14 cellular contexts compared by ENCODE assay signal in genomic region chr7:27197137-27198042, GRCh38. TPM values are rescaled to one million over a fixed set of nuclear protein-coding genes. Genes with fewer than 3 reads are reported as not detected.
A peak's percentile ranks its signal among the peaks of the same experiment; 100 is the strongest.
DNase-seq lines count a peak whose midpoint lies in the region; FAIRE-seq and TF ChIP-seq lines count a peak whose summit lies in the region.
"Had no signal": no experiment of that assay in that cellular context is flagged by ENCODE, and none has a peak within 500 bp of the region (broad histone marks: within the 10 kb centered on the region; RNA-seq: fewer than 3 reads in every experiment).

No MANE protein-coding gene starts in this region.

- H3K4me3 Mint-ChIP-seq in activated CD4-positive, alpha-beta T cell treated with anti-CD3 and anti-CD28 coated beads, Interleukin-2, amount 10 ng/mL, durations not matched to agents 7 days and 5 days, result no peak overlapping the region
- H3K4me3 Mint-ChIP-seq in neural progenitor cell, result no peak overlapping the region

- no peak overlapping the region for H3K4me3 ChIP-seq in endothelial cell of umbilical vein (replicated peaks in 1 of 3; ENCODE audit: insufficient read depth in 1 of 3, low read depth in 1 of 3, low read length in 3 of 3)
- peak overlapping the region; percentile 87 for H3K4me3 ChIP-seq in urinary bladder (ENCODE audit: low read depth, low read length)
- H3K4me3 ChIP-seq in neural progenitor cell, result no peak overlapping the region
- H3K4me3 ChIP-seq: esophagus muscularis mucosa, lung, tibial artery had no signal

- no peaks in the 10 kb centered on the region for H3K9me3 ChIP-seq in endothelial cell of umbilical vein (replicated peaks; ENCODE audit: control insufficient read depth, insufficient read depth, low read length)
- H3K9me3 ChIP-seq in neural progenitor cell (ENCODE audit: low read depth), result no peaks in the 10 kb centered on the region
- H3K9me3 ChIP-seq: esophagus muscularis mucosa, tibial artery had no signal

- H3K9me1 ChIP-seq in endothelial cell of umbilical vein (replicated peaks; ENCODE audit: control insufficient read depth, extremely low read depth, insufficient read depth, low read length), result no peaks in the 10 kb centered on the region

- intact Hi-C loops in endothelial cell of umbilical vein (cut with micrococcal nuclease), result no loop called here

- WGBS in urinary bladder, result 9% methylated on average over 18 of the region's 18 CpGs

- TF ChIP-seq POLR2A in endothelial cell of umbilical vein (IDR thresholded peaks at IDR 0.05; ENCODE audit: low read depth, low read length), result no peak

- H3K4me1 ChIP-seq in endothelial cell of umbilical vein (ENCODE audit: control insufficient read depth, extremely low read depth, insufficient read depth, low read length) (peaks cover 16% of the 10 kb centered on the region), urinary bladder (ENCODE audit: insufficient read depth) (no peaks in the 10 kb centered on the region), neural progenitor cell (no peaks in the 10 kb centered on the region)

- no peaks in the 10 kb centered on the region for H3K9me3 Mint-ChIP-seq in activated CD4-positive, alpha-beta T cell treated with anti-CD3 and anti-CD28 coated beads, Interleukin-2, amount 10 ng/mL, durations not matched to agents 7 days and 5 days
- H3K9me3 Mint-ChIP-seq in neural progenitor cell, result peaks cover 6% of the 10 kb centered on the region

- no peak for FAIRE-seq in endothelial cell of umbilical vein (lab: Jason Lieb, UNC)

- no peak for DNase-seq in activated CD4-positive, alpha-beta T cell treated with anti-CD3 and anti-CD28 coated beads, Interleukin-2, amount 10 ng/mL, durations not matched to agents 7 days and 5 days
- DNase-seq in activated CD4-positive, alpha-beta T cell treated with anti-CD3 and anti-CD28 coated beads, Interleukin-2, amount 50 U/mL, for 48 hours, result no peak
- peak; percentile 56 for DNase-seq in endothelial cell of umbilical vein (ENCODE audit: low read depth, low spot score)
- no peak for DNase-seq in hypothalamus (lab: John Stamatoyannopoulos, UW)
- DNase-seq in neural progenitor cell (ENCODE audit: low spot score), result no peak
- DNase-seq: ACHN, amniotic stem cell, NCI-H1105 treated with DMSO at 0.1 percent for 48 hours, NCI-H2227 treated with DMSO at 0.1 percent for 48 hours had no signal

- H3K4me2 ChIP-seq in endothelial cell of umbilical vein (ENCODE audit: insufficient read depth, low read length), result no peak overlapping the region
- H3K4me2 ChIP-seq in neural progenitor cell, result no peak overlapping the region

- POLR2A ChIA-PET in activated CD4-positive, alpha-beta T cell treated with anti-CD3 and anti-CD28 coated beads, Interleukin-2, amount 10 ng/mL, durations not matched to agents 7 days and 5 days (lab: Charles Lee), result no interaction called here
- POLR2A ChIA-PET in endothelial cell of umbilical vein (lab: Charles Lee), result no interaction called here

- H4K20me1 ChIP-seq in endothelial cell of umbilical vein (replicated peaks; ENCODE audit: control insufficient read depth, extremely low read depth, insufficient read depth, low read length) (no peaks in the 10 kb centered on the region), neural progenitor cell (ENCODE audit: low read depth) (peaks cover 80% of the 10 kb centered on the region)

- peak overlapping the region; percentile 4 for H3K27ac Mint-ChIP-seq in activated CD4-positive, alpha-beta T cell treated with anti-CD3 and anti-CD28 coated beads, Interleukin-2, amount 10 ng/mL, durations not matched to agents 7 days and 5 days
- H3K27ac Mint-ChIP-seq in neural progenitor cell, result no peak overlapping the region

- peaks cover 84% of the 10 kb centered on the region for H3K27me3 Mint-ChIP-seq in activated CD4-positive, alpha-beta T cell treated with anti-CD3 and anti-CD28 coated beads, Interleukin-2, amount 10 ng/mL, durations not matched to agents 7 days and 5 days
- H3K27me3 Mint-ChIP-seq in neural progenitor cell (ENCODE audit: insufficient read depth, low read depth), result peaks cover 85% of the 10 kb centered on the region

- no peaks in the 10 kb centered on the region for H3K36me3 ChIP-seq in endothelial cell of umbilical vein (ENCODE audit: control insufficient read depth in 2 of 2, extremely low read depth in 1 of 2, insufficient read depth in 2 of 2, low read length in 2 of 2)
- no peaks in the 10 kb centered on the region for H3K36me3 ChIP-seq in urinary bladder (ENCODE audit: insufficient read depth)
- no peaks in the 10 kb centered on the region for H3K36me3 ChIP-seq in neural progenitor cell
- H3K36me3 ChIP-seq: esophagus muscularis mucosa, tibial artery had no signal

- no peak overlapping the region for H2AFZ ChIP-seq in endothelial cell of umbilical vein (ENCODE audit: low read depth, low read length)
- no peak overlapping the region for H2AFZ ChIP-seq in neural progenitor cell (replicated peaks)

- peaks cover 16% of the 10 kb centered on the region for H3K4me1 Mint-ChIP-seq in activated CD4-positive, alpha-beta T cell treated with anti-CD3 and anti-CD28 coated beads, Interleukin-2, amount 10 ng/mL, durations not matched to agents 7 days and 5 days
- H3K4me1 Mint-ChIP-seq in neural progenitor cell, result peaks cover 9% of the 10 kb centered on the region

- TF ChIP-seq CTCF in endothelial cell of umbilical vein (IDR thresholded peaks at IDR 0.05; ENCODE audit: extremely low read depth in 1 of 2, insufficient read depth in 1 of 2, low read depth in 1 of 2, low read length in 2 of 2), result no peak
- TF ChIP-seq CTCF in neural progenitor cell (IDR thresholded peaks at IDR 0.05), result no peak

- no peaks in the 10 kb centered on the region for H3K79me2 ChIP-seq in endothelial cell of umbilical vein (ENCODE audit: control insufficient read depth, insufficient read depth, low read length)
- H3K79me2 ChIP-seq in neural progenitor cell (ENCODE audit: low read depth), result no peaks in the 10 kb centered on the region

- CTCF ChIA-PET in activated CD4-positive, alpha-beta T cell treated with anti-CD3 and anti-CD28 coated beads, Interleukin-2, amount 10 ng/mL, durations not matched to agents 7 days and 5 days (lab: Charles Lee), result interaction anchor here (0.9 to 2.1 kb wide), 2 partner anchors 13 to 42 kb away, joined by 3 to 9 read pairs; no protein-coding TSS in a partner anchor
- CTCF ChIA-PET in endothelial cell of umbilical vein (lab: Charles Lee), result interaction anchor here (0.5 to 2.9 kb wide), 3 partner anchors 408 to 896 kb away, joined by 4 to 24 read pairs (median 14); no protein-coding TSS in a partner anchor

- H3K9ac ChIP-seq in endothelial cell of umbilical vein (replicated peaks; ENCODE audit: extremely low read depth, insufficient read depth, low read length) (no peak overlapping the region), neural progenitor cell (no peak overlapping the region)

- peaks cover 16% of the 10 kb centered on the region for H3F3A ChIP-seq in neural progenitor cell (ENCODE audit: low read depth)

- dilution Hi-C loops in endothelial cell of umbilical vein (cut with MboI; ENCODE audit: extremely low pct_ligation_motif_present, low sequenced_read_pairs), result no loop called here

- no TSS peak for BruUV-seq in endothelial cell of umbilical vein (replicated peaks; lab: Mats Ljungman, UMichigan)

- peaks cover 63 to 88% of the 10 kb centered on the region in 2 experiments for H3K27me3 ChIP-seq in endothelial cell of umbilical vein (ENCODE audit: control insufficient read depth in 2 of 2, insufficient read depth in 2 of 2, low read length in 2 of 2)
- H3K27me3 ChIP-seq in neural progenitor cell, result peaks cover 100% of the 10 kb centered on the region

- H3K27ac ChIP-seq in endothelial cell of umbilical vein (ENCODE audit: insufficient read depth, low read depth, low read length) (no peak overlapping the region), urinary bladder (ENCODE audit: low read depth) (peak overlapping the region; percentile 91), neural progenitor cell (no peak overlapping the region)
- H3K27ac ChIP-seq: esophagus muscularis mucosa, tibial artery had no signal

- no peaks in the 10 kb centered on the region for H3K36me3 Mint-ChIP-seq in activated CD4-positive, alpha-beta T cell treated with anti-CD3 and anti-CD28 coated beads, Interleukin-2, amount 10 ng/mL, durations not matched to agents 7 days and 5 days (ENCODE audit: low read depth)
- H3K36me3 Mint-ChIP-seq in neural progenitor cell, result no peaks in the 10 kb centered on the region

RNA-seq across cellular contexts. Expression of gene HOXA13, which starts 2.5 kb away (rescaled TPM):
- total RNA-seq in activated CD4-positive, alpha-beta T cell treated with anti-CD3 and anti-CD28 coated beads, Interleukin-2, amount 10 ng/mL, durations not matched to agents 7 days and 5 days, result not detected
- total RNA-seq in endothelial cell of umbilical vein, result 0.09 and 0.22 TPM in 2 replicates
- 0.02 TPM in 1 of 2 replicates, not detected in the other for polyA plus RNA-seq in endothelial cell of umbilical vein
- 0.01 TPM in 2 replicates for polyA plus RNA-seq in endothelial cell of umbilical vein (2011; cell fraction: cytosol; rRNA removed)
- polyA plus RNA-seq in endothelial cell of umbilical vein (2011; cell fraction: nucleus; rRNA removed), result 0.03 TPM in 1 of 2 replicates, not detected in the other
- polyA plus RNA-seq in endothelial cell of umbilical vein (2012), result not detected in 2 replicates
- not detected in 2 replicates for polyA minus RNA-seq in endothelial cell of umbilical vein
- 0.72 TPM for polyA minus RNA-seq in endothelial cell of umbilical vein (2011; cell fraction: cytosol; rRNA and poly(A)+ RNA removed)
- polyA minus RNA-seq in endothelial cell of umbilical vein (2011; cell fraction: nucleus; rRNA and poly(A)+ RNA removed), result not detected in 2 replicates
- total RNA-seq in urinary bladder, result 43.2 TPM
- polyA plus RNA-seq in urinary bladder, result 24.4 TPM
- not detected in 2 replicates for total RNA-seq in neural progenitor cell (ENCODE audit: low replicate concordance)
- total RNA-seq: esophagus muscularis mucosa, lung, omental fat pad had no signal
- polyA plus RNA-seq: lung had no signal

RNA-seq across cellular contexts. Expression of gene HOXA11, which starts 12.4 kb away (rescaled TPM):
- total RNA-seq in activated CD4-positive, alpha-beta T cell treated with anti-CD3 and anti-CD28 coated beads, Interleukin-2, amount 10 ng/mL, durations not matched to agents 7 days and 5 days, result not detected
- 15.2 and 16.7 TPM in 2 replicates for total RNA-seq in endothelial cell of umbilical vein
- polyA plus RNA-seq in endothelial cell of umbilical vein, result 10.4 and 10.8 TPM in 2 replicates
- 8.2 and 9.7 TPM in 2 replicates for polyA plus RNA-seq in endothelial cell of umbilical vein (2011; cell fraction: cytosol; rRNA removed)
- polyA plus RNA-seq in endothelial cell of umbilical vein (2011; cell fraction: nucleus; rRNA removed), result 4.6 and 5.5 TPM in 2 replicates
- polyA plus RNA-seq in endothelial cell of umbilical vein (2012), result 11.6 TPM in 2 replicates
- 6.6 and 8.6 TPM in 2 replicates for polyA minus RNA-seq in endothelial cell of umbilical vein
- 2.8 TPM for polyA minus RNA-seq in endothelial cell of umbilical vein (2011; cell fraction: cytosol; rRNA and poly(A)+ RNA removed)
- polyA minus RNA-seq in endothelial cell of umbilical vein (2011; cell fraction: nucleus; rRNA and poly(A)+ RNA removed), result 3.6 and 3.7 TPM in 2 replicates
- 9.3 TPM for total RNA-seq in urinary bladder
- polyA plus RNA-seq in urinary bladder, result 39.1 TPM
- not detected in 2 replicates for total RNA-seq in neural progenitor cell (ENCODE audit: low replicate concordance)
- total RNA-seq: esophagus muscularis mucosa, lung, omental fat pad had no signal
- polyA plus RNA-seq: lung had no signal

RNA-seq across cellular contexts. Expression of gene HOXA10, which starts 23.3 kb away (rescaled TPM):
- total RNA-seq in activated CD4-positive, alpha-beta T cell treated with anti-CD3 and anti-CD28 coated beads, Interleukin-2, amount 10 ng/mL, durations not matched to agents 7 days and 5 days, result not detected
- total RNA-seq in endothelial cell of umbilical vein (24.4 and 27.6 TPM in 2 replicates), urinary bladder (23.2 TPM), neural progenitor cell (ENCODE audit: low replicate concordance) (not detected in 2 replicates)
- polyA plus RNA-seq in endothelial cell of umbilical vein (23.7 and 30.3 TPM in 2 replicates), urinary bladder (44.9 TPM)
- 15.8 and 19.0 TPM in 2 replicates for polyA plus RNA-seq in endothelial cell of umbilical vein (2011; cell fraction: cytosol; rRNA removed)
- polyA plus RNA-seq in endothelial cell of umbilical vein (2011; cell fraction: nucleus; rRNA removed), result 16.7 TPM in 2 replicates
- polyA plus RNA-seq in endothelial cell of umbilical vein (2012), result 15.1 and 20.3 TPM in 2 replicates
- 24.4 and 30.3 TPM in 2 replicates for polyA minus RNA-seq in endothelial cell of umbilical vein
- 3.2 TPM for polyA minus RNA-seq in endothelial cell of umbilical vein (2011; cell fraction: cytosol; rRNA and poly(A)+ RNA removed)
- 8.0 and 9.1 TPM in 2 replicates for polyA minus RNA-seq in endothelial cell of umbilical vein (2011; cell fraction: nucleus; rRNA and poly(A)+ RNA removed)
- total RNA-seq: esophagus muscularis mucosa had no signal

RNA-seq across cellular contexts. Expression of gene HOXA9, which starts 32.1 kb away (rescaled TPM):
- total RNA-seq in activated CD4-positive, alpha-beta T cell treated with anti-CD3 and anti-CD28 coated beads, Interleukin-2, amount 10 ng/mL, durations not matched to agents 7 days and 5 days, result not detected
- total RNA-seq in endothelial cell of umbilical vein (61.6 and 62.9 TPM in 2 replicates), urinary bladder (19.8 TPM), neural progenitor cell (ENCODE audit: low replicate concordance) (not detected in 2 replicates)
- polyA plus RNA-seq in endothelial cell of umbilical vein (47.2 and 84.1 TPM in 2 replicates), urinary bladder (20.5 TPM)
- 44.6 and 46.3 TPM in 2 replicates for polyA plus RNA-seq in endothelial cell of umbilical vein (2011; cell fraction: cytosol; rRNA removed)
- 94.3 and 108 TPM in 2 replicates for polyA plus RNA-seq in endothelial cell of umbilical vein (2011; cell fraction: nucleus; rRNA removed)
- 32.3 and 47.7 TPM in 2 replicates for polyA plus RNA-seq in endothelial cell of umbilical vein (2012)
- 8.0 and 11.3 TPM in 2 replicates for polyA minus RNA-seq in endothelial cell of umbilical vein
- polyA minus RNA-seq in endothelial cell of umbilical vein (2011; cell fraction: cytosol; rRNA and poly(A)+ RNA removed), result not detected
- polyA minus RNA-seq in endothelial cell of umbilical vein (2011; cell fraction: nucleus; rRNA and poly(A)+ RNA removed), result 14.0 and 22.7 TPM in 2 replicates

RNA-seq across cellular contexts. Expression of gene HOXA7, which starts 40.9 kb away (rescaled TPM):
- total RNA-seq in activated CD4-positive, alpha-beta T cell treated with anti-CD3 and anti-CD28 coated beads, Interleukin-2, amount 10 ng/mL, durations not matched to agents 7 days and 5 days, result not detected
- total RNA-seq in endothelial cell of umbilical vein (15.6 and 18.5 TPM in 2 replicates), urinary bladder (3.7 TPM), neural progenitor cell (ENCODE audit: low replicate concordance) (not detected in 2 replicates)
- polyA plus RNA-seq in endothelial cell of umbilical vein (16.9 and 18.1 TPM in 2 replicates), urinary bladder (14.2 TPM)
- polyA plus RNA-seq in endothelial cell of umbilical vein (2011; cell fraction: cytosol; rRNA removed), result 13.0 and 13.8 TPM in 2 replicates
- polyA plus RNA-seq in endothelial cell of umbilical vein (2011; cell fraction: nucleus; rRNA removed), result 5.6 and 8.3 TPM in 2 replicates
- 13.9 and 16.0 TPM in 2 replicates for polyA plus RNA-seq in endothelial cell of umbilical vein (2012)
- 8.6 and 9.4 TPM in 2 replicates for polyA minus RNA-seq in endothelial cell of umbilical vein
- polyA minus RNA-seq in endothelial cell of umbilical vein (2011; cell fraction: cytosol; rRNA and poly(A)+ RNA removed), result 5.9 TPM
- polyA minus RNA-seq in endothelial cell of umbilical vein (2011; cell fraction: nucleus; rRNA and poly(A)+ RNA removed), result 3.8 and 4.1 TPM in 2 replicates

Comparison
In these comparisons a context has a peak if more than half of its experiments do, and no peak if none do; other contexts are left out.
1. RNA of gene HOXA13, which starts 2.5 kb away (total RNA-seq): 43.2 TPM in urinary bladder (single experiment); 0.09 to 0.22 TPM in endothelial cell of umbilical vein, not detected in activated CD4-positive, alpha-beta T cell treated with anti-CD3 and anti-CD28 coated beads, Interleukin-2, amount 10 ng/mL, durations not matched to agents 7 days and 5 days and not detected in neural progenitor cell; every median in the first group is over 10 times any median in the second.
2. RNA of gene HOXA11, which starts 12.4 kb away (total RNA-seq): 15.2 to 16.7 TPM in endothelial cell of umbilical vein and 9.3 TPM in urinary bladder (single experiment); not detected in activated CD4-positive, alpha-beta T cell treated with anti-CD3 and anti-CD28 coated beads, Interleukin-2, amount 10 ng/mL, durations not matched to agents 7 days and 5 days and not detected in neural progenitor cell; every median in the first group is over 10 times any median in the second.
3. RNA of gene HOXA10, which starts 23.3 kb away (total RNA-seq): 24.4 to 27.6 TPM in endothelial cell of umbilical vein and 23.2 TPM in urinary bladder (single experiment); not detected in activated CD4-positive, alpha-beta T cell treated with anti-CD3 and anti-CD28 coated beads, Interleukin-2, amount 10 ng/mL, durations not matched to agents 7 days and 5 days and not detected in neural progenitor cell; every median in the first group is over 10 times any median in the second.